1 cellular context compared by ENCODE assay signal in the genomic region with DNA sequence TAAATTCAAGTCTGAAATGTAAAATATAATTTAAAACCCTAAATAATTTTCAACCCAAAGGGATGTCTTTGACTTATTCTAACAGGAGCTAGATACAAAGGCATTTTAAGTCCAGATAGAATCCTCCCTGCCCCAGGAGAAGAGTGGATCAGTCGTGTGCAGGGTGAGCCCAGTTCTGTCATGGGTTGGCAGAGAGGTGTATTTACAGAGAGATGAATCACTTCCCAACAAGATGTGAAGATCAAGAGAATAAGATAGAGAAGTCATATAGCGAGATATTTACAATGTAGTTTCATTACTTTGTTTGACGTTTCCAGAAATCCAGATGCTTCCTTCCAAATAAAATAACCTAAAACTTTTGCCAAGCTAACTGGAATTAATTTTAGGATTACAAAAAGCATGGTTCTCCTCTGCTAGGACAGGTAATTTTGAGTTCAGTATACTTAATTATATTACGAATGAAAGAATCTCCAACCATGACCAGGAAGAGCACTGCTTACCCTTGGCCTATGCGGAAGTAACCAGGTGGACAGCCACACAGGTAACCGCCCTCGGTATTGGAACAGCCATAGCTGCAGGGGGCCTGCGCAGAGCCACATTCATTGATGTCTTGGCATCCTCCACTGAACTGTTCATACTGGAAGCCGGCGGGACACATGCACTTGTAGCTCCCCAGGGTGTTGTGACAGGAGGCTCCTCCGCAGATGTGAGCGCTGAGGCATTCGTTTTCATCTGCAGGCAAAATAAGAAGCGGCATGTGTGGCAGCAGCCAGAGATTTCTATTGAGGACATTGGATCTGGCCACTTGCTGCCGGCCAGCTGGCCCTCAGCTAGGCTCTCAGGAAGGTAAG.
TF ChIP-seq lines count a peak whose summit lies in the region.

No MANE protein-coding gene starts in this region.

TF ChIP-seq in WTC11, 78 proteins besides CTCF, POLR2A, EP300 and RAD21 (continued from another document):
- TF ChIP-seq, protein P1, sequence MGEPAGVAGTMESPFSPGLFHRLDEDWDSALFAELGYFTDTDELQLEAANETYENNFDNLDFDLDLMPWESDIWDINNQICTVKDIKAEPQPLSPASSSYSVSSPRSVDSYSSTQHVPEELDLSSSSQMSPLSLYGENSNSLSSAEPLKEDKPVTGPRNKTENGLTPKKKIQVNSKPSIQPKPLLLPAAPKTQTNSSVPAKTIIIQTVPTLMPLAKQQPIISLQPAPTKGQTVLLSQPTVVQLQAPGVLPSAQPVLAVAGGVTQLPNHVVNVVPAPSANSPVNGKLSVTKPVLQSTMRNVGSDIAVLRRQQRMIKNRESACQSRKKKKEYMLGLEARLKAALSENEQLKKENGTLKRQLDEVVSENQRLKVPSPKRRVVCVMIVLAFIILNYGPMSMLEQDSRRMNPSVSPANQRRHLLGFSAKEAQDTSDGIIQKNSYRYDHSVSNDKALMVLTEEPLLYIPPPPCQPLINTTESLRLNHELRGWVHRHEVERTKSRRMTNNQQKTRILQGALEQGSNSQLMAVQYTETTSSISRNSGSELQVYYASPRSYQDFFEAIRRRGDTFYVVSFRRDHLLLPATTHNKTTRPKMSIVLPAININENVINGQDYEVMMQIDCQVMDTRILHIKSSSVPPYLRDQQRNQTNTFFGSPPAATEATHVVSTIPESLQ (CRISPR knock-in tag; IDR thresholded peaks at IDR 0.05) = no peak
- TF ChIP-seq, protein P2, sequence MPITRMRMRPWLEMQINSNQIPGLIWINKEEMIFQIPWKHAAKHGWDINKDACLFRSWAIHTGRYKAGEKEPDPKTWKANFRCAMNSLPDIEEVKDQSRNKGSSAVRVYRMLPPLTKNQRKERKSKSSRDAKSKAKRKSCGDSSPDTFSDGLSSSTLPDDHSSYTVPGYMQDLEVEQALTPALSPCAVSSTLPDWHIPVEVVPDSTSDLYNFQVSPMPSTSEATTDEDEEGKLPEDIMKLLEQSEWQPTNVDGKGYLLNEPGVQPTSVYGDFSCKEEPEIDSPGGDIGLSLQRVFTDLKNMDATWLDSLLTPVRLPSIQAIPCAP (CRISPR knock-in tag; IDR thresholded peaks at IDR 0.05) = no peak
- TF ChIP-seq, protein P3, sequence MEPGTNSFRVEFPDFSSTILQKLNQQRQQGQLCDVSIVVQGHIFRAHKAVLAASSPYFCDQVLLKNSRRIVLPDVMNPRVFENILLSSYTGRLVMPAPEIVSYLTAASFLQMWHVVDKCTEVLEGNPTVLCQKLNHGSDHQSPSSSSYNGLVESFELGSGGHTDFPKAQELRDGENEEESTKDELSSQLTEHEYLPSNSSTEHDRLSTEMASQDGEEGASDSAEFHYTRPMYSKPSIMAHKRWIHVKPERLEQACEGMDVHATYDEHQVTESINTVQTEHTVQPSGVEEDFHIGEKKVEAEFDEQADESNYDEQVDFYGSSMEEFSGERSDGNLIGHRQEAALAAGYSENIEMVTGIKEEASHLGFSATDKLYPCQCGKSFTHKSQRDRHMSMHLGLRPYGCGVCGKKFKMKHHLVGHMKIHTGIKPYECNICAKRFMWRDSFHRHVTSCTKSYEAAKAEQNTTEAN (CRISPR knock-in tag; IDR thresholded peaks at IDR 0.05) = no peak
- no peak for TF ChIP-seq GABPB1 (CRISPR knock-in tag; IDR thresholded peaks at IDR 0.05)
- TF ChIP-seq ZNF423 (CRISPR knock-in tag; IDR thresholded peaks at IDR 0.05) = no peak
- TF ChIP-seq, protein P4, sequence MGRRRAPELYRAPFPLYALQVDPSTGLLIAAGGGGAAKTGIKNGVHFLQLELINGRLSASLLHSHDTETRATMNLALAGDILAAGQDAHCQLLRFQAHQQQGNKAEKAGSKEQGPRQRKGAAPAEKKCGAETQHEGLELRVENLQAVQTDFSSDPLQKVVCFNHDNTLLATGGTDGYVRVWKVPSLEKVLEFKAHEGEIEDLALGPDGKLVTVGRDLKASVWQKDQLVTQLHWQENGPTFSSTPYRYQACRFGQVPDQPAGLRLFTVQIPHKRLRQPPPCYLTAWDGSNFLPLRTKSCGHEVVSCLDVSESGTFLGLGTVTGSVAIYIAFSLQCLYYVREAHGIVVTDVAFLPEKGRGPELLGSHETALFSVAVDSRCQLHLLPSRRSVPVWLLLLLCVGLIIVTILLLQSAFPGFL (CRISPR knock-in tag; IDR thresholded peaks at IDR 0.05; ENCODE audit: borderline replicate concordance) = no peak
- TF ChIP-seq, protein P5, sequence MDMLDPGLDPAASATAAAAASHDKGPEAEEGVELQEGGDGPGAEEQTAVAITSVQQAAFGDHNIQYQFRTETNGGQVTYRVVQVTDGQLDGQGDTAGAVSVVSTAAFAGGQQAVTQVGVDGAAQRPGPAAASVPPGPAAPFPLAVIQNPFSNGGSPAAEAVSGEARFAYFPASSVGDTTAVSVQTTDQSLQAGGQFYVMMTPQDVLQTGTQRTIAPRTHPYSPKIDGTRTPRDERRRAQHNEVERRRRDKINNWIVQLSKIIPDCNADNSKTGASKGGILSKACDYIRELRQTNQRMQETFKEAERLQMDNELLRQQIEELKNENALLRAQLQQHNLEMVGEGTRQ (CRISPR knock-in tag; IDR thresholded peaks at IDR 0.05) = no peak
- TF ChIP-seq PRRX2 (CRISPR knock-in tag; IDR thresholded peaks at IDR 0.05) = no peak
- TF ChIP-seq CREB1 (CRISPR knock-in tag; IDR thresholded peaks at IDR 0.05) = no peak
- no peak for TF ChIP-seq SOX15 (CRISPR knock-in tag; IDR thresholded peaks at IDR 0.05)
- no peak for TF ChIP-seq EMX1 (CRISPR knock-in tag; IDR thresholded peaks at IDR 0.05)
